In the genomic region with DNA sequence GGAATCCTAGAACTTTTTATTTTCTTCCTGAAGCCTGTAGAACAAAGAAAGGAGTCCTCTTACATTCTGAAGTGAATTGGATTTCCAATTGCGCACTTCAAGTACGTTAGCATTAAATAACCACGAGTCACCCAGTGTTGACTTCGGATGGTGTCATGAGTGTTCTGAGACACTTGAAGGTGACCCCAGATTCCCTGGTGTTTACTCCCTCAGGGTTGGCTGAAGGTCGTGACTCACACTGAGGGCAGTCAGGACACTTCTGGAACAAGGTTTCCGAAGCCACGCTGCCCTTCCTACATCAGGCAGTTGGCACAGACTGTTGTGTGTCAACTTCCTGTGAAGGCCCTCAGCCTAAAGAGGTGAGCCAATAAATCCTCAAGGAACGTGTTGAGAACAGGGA, we compare ENCODE assay signal across 11 cellular contexts.
A peak's percentile ranks its signal among the peaks of the same experiment; 100 is the strongest.
DNase-seq lines count a peak whose midpoint lies in the region; ATAC-seq and TF ChIP-seq lines count a peak whose summit lies in the region.
"Had no signal": no experiment of that assay in that cellular context is flagged by ENCODE, and none has a peak within 500 bp of the region (broad histone marks: within the 10 kb centered on the region; RNA-seq: fewer than 3 reads in every experiment).

No MANE protein-coding gene starts in this region.

- no peak overlapping the region for H3K4me3 Mint-ChIP-seq in activated T-cell treated with anti-CD3 and anti-CD28 coated beads, Interleukin-2, amount 50 U/mL, for 24 hours
- H3K4me3 Mint-ChIP-seq: activated naive CD8-positive, alpha-beta T cell treated with anti-CD3 and anti-CD28 coated beads for 36 hours had no signal

- POLR2A ChIA-PET in SK-N-SH (lab: Yijun Ruan, JAX), result no interaction called here

- 0 out of 2 replicates have a peak overlapping the region, but pooled peaks have one; percentile 22 for H2AFZ ChIP-seq in SK-N-SH (ENCODE audit: low read depth)

- H3K36me3 ChIP-seq in SK-N-SH (replicated peaks in 1 of 2; ENCODE audit: control insufficient read depth in 1 of 2, insufficient read depth in 2 of 2, low read length in 1 of 2) (no peaks in the 10 kb centered on the region), muscle layer of duodenum (ENCODE audit: control insufficient read depth in 1 of 2, insufficient read depth in 2 of 2, low read length in 2 of 2) (peaks cover 0 to 6% of the 10 kb centered on the region in 2 donors)

- no peak for TF ChIP-seq RAD21 in SK-N-SH (IDR thresholded peaks at IDR 0.05; ENCODE audit: low read length)

- H3K4me1 ChIP-seq in SK-N-SH (ENCODE audit: control insufficient read depth in 1 of 2, insufficient read depth in 2 of 2, low read depth in 1 of 2, low read length in 1 of 2) (no peaks in the 10 kb centered on the region), muscle layer of duodenum (ENCODE audit: control insufficient read depth in 1 of 2, insufficient read depth in 2 of 2, low read length in 2 of 2) (no peaks in the 10 kb centered on the region)

- H3K9me2 ChIP-seq in SK-N-SH, result no peaks in the 10 kb centered on the region

- no peaks in the 10 kb centered on the region for H3F3A ChIP-seq in SK-N-SH (replicated peaks; ENCODE audit: insufficient read depth)

- peaks cover 37% of the 10 kb centered on the region for H3K27me3 Mint-ChIP-seq in activated T-cell treated with anti-CD3 and anti-CD28 coated beads, Interleukin-2, amount 50 U/mL, for 24 hours

- ATAC-seq in SK-N-SH treated with all-trans-retinoic acid at 6 μM for 48 hours, result no peak
- peak; percentile 45 for ATAC-seq in esophagus mucosa
- ATAC-seq in HG03469 (IDR thresholded peaks at IDR 0.05; ENCODE audit: unreplicated experiment), result no peak

- H3K27me3 ChIP-seq in SK-N-SH (ENCODE audit: insufficient read depth) (no peaks in the 10 kb centered on the region), muscle layer of duodenum (ENCODE audit: low read depth, low read length) (no peaks in the 10 kb centered on the region)

- WGBS in SK-N-SH (ENCODE audit: low lambda C conversion rate), result 22% methylated on average over 7 of the region's 8 CpGs

- no peaks in the 10 kb centered on the region for H4K20me1 ChIP-seq in SK-N-SH (ENCODE audit: insufficient read depth)

- no peaks in the 10 kb centered on the region for H3K4me1 Mint-ChIP-seq in activated T-cell treated with anti-CD3 and anti-CD28 coated beads, Interleukin-2, amount 50 U/mL, for 24 hours (ENCODE audit: low read depth)
- H3K4me1 Mint-ChIP-seq: activated naive CD8-positive, alpha-beta T cell treated with anti-CD3 and anti-CD28 coated beads for 36 hours had no signal

- H3K27ac ChIP-seq in SK-N-SH (ENCODE audit: low read depth in 2 of 2, low read length in 1 of 2) (peak overlapping the region in 1 of 2 experiments; percentile 81; a peak in 2 of 4 replicates), muscle layer of duodenum (ENCODE audit: low read length) (peak overlapping the region; percentile 83)

- H3K36me3 Mint-ChIP-seq in activated T-cell treated with anti-CD3 and anti-CD28 coated beads, Interleukin-2, amount 50 U/mL, for 24 hours (ENCODE audit: low read depth), result no peaks in the 10 kb centered on the region
- H3K36me3 Mint-ChIP-seq: activated naive CD8-positive, alpha-beta T cell treated with anti-CD3 and anti-CD28 coated beads for 36 hours had no signal

- H3K79me2 ChIP-seq in SK-N-SH (ENCODE audit: insufficient read depth), result no peaks in the 10 kb centered on the region

- DNase-seq in SK-N-SH (no peak), 8988T (no peak), NCI-H1417 (lab: John Stamatoyannopoulos, UW) (no peak)
- no peak for DNase-seq in activated T-cell treated with anti-CD3 and anti-CD28 coated beads, Interleukin-2, amount 50 U/mL, for 24 hours
- DNase-seq: activated naive CD8-positive, alpha-beta T cell treated with anti-CD3 and anti-CD28 coated beads for 36 hours; NCI-H345; stimulated activated CD4-positive, alpha-beta T cell treated with anti-CD3 and anti-CD28 coated beads, Interleukin-2, amount 100 ng/mL, for 24 hours had no signal

- H3K4me3 ChIP-seq in SK-N-SH (ENCODE audit: low read depth in 2 of 2, low read length in 1 of 2) (no peak overlapping the region), muscle layer of duodenum (ENCODE audit: low read depth in 1 of 2, low read length in 2 of 2) (no peak overlapping the region)

- CTCF ChIA-PET in SK-N-SH (lab: Yijun Ruan, JAX), result no interaction called here

- no peak overlapping the region for H3K4me2 ChIP-seq in SK-N-SH

- H3K9me3 Mint-ChIP-seq in activated T-cell treated with anti-CD3 and anti-CD28 coated beads, Interleukin-2, amount 50 U/mL, for 24 hours, result no peaks in the 10 kb centered on the region

- H3K9ac ChIP-seq in SK-N-SH, result peak overlapping the region; percentile 54

- no peak for TF ChIP-seq EP300 in SK-N-SH (IDR thresholded peaks at IDR 0.05; ENCODE audit: borderline replicate concordance in 1 of 2, low read depth in 1 of 2, low read length in 1 of 2)

- TF ChIP-seq CTCF in SK-N-SH (IDR thresholded peaks at IDR 0.05), result no peak

- no peak overlapping the region for H3K27ac Mint-ChIP-seq in activated T-cell treated with anti-CD3 and anti-CD28 coated beads, Interleukin-2, amount 50 U/mL, for 24 hours
- H3K27ac Mint-ChIP-seq: activated naive CD8-positive, alpha-beta T cell treated with anti-CD3 and anti-CD28 coated beads for 36 hours had no signal

- H3K9me3 ChIP-seq in SK-N-SH (no peaks in the 10 kb centered on the region), muscle layer of duodenum (ENCODE audit: control insufficient read depth in 1 of 2, low read length in 2 of 2) (no peaks in the 10 kb centered on the region)

TF ChIP-seq in SK-N-SH, 30 proteins besides CTCF, POLR2A, EP300 and RAD21 (continues in another document):
- TF ChIP-seq RXRA (IDR thresholded peaks at IDR 0.05; ENCODE audit: borderline replicate concordance, low read depth) (no peak), NRF1 (IDR thresholded peaks at IDR 0.05; ENCODE audit: low read depth, low read length) (no peak), JUND (IDR thresholded peaks at IDR 0.05) (no peak), GABPA (IDR thresholded peaks at IDR 0.05; ENCODE audit: low read depth) (no peak), MEF2A (IDR thresholded peaks at IDR 0.05; ENCODE audit: borderline replicate concordance, low read depth) (no peak), CHD2 (IDR thresholded peaks at IDR 0.05; ENCODE audit: low read length, partially characterized antibody) (no peak)
- TF ChIP-seq, protein P1, sequence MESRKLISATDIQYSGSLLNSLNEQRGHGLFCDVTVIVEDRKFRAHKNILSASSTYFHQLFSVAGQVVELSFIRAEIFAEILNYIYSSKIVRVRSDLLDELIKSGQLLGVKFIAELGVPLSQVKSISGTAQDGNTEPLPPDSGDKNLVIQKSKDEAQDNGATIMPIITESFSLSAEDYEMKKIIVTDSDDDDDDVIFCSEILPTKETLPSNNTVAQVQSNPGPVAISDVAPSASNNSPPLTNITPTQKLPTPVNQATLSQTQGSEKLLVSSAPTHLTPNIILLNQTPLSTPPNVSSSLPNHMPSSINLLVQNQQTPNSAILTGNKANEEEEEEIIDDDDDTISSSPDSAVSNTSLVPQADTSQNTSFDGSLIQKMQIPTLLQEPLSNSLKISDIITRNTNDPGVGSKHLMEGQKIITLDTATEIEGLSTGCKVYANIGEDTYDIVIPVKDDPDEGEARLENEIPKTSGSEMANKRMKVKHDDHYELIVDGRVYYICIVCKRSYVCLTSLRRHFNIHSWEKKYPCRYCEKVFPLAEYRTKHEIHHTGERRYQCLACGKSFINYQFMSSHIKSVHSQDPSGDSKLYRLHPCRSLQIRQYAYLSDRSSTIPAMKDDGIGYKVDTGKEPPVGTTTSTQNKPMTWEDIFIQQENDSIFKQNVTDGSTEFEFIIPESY (IDR thresholded peaks at IDR 0.05; ENCODE audit: borderline replicate concordance, low read depth), result no peak
- TF ChIP-seq, protein P2, sequence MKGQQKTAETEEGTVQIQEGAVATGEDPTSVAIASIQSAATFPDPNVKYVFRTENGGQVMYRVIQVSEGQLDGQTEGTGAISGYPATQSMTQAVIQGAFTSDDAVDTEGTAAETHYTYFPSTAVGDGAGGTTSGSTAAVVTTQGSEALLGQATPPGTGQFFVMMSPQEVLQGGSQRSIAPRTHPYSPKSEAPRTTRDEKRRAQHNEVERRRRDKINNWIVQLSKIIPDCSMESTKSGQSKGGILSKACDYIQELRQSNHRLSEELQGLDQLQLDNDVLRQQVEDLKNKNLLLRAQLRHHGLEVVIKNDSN (IDR thresholded peaks at IDR 0.05; ENCODE audit: borderline replicate concordance, low read depth), result no peak

TF ChIP-seq in SK-N-SH treated with all-trans-retinoic acid at 6 μM for 48 hours, 23 proteins besides CTCF, POLR2A, EP300 and RAD21:
- TF ChIP-seq ZFP30 (CRISPR knock-in tag; IDR thresholded peaks at IDR 0.05) (no peak), CSDC2 (CRISPR knock-in tag; IDR thresholded peaks at IDR 0.05) (no peak), ESRRG (CRISPR knock-in tag; IDR thresholded peaks at IDR 0.05) (no peak), ISL1 (CRISPR knock-in tag; IDR thresholded peaks at IDR 0.05) (no peak), TOX (CRISPR knock-in tag; IDR thresholded peaks at IDR 0.05; ENCODE audit: borderline replicate concordance) (no peak)
- TF ChIP-seq, protein P3, sequence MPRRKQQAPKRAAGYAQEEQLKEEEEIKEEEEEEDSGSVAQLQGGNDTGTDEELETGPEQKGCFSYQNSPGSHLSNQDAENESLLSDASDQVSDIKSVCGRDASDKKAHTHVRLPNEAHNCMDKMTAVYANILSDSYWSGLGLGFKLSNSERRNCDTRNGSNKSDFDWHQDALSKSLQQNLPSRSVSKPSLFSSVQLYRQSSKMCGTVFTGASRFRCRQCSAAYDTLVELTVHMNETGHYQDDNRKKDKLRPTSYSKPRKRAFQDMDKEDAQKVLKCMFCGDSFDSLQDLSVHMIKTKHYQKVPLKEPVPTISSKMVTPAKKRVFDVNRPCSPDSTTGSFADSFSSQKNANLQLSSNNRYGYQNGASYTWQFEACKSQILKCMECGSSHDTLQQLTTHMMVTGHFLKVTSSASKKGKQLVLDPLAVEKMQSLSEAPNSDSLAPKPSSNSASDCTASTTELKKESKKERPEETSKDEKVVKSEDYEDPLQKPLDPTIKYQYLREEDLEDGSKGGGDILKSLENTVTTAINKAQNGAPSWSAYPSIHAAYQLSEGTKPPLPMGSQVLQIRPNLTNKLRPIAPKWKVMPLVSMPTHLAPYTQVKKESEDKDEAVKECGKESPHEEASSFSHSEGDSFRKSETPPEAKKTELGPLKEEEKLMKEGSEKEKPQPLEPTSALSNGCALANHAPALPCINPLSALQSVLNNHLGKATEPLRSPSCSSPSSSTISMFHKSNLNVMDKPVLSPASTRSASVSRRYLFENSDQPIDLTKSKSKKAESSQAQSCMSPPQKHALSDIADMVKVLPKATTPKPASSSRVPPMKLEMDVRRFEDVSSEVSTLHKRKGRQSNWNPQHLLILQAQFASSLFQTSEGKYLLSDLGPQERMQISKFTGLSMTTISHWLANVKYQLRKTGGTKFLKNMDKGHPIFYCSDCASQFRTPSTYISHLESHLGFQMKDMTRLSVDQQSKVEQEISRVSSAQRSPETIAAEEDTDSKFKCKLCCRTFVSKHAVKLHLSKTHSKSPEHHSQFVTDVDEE (CRISPR knock-in tag; IDR thresholded peaks at IDR 0.05), result no peak
